ENCODE assay signal across 9 cellular contexts in the genomic region with DNA sequence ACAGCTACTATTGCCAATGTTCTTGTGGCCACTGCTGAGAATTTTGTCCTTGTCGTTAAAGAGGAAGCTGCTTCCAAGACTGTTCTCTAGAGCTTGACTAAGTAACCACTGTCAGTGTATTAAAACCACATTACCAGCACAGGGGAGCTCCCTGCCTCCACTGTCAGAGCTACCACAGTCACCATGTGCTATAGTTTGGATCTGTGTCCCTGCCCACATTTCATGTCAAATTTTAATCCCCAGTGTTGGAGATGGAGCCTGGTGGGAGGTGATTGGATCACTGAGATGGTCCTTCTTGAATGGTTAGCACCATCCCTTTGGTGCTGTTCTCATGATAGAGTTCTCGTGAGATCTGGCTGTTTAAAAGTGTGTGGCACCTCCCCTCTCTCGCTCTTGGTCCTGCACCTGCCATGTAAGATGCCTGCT. TPM values are rescaled to one million over a fixed set of nuclear protein-coding genes. Genes with fewer than 3 reads are reported as not detected.
DNase-seq lines count a peak whose midpoint lies in the region; ATAC-seq lines count a peak whose summit lies in the region.
"Had no signal": no experiment of that assay in that cellular context is flagged by ENCODE, and none has a peak within 500 bp of the region (broad histone marks: within the 10 kb centered on the region; RNA-seq: fewer than 3 reads in every experiment).

No MANE protein-coding gene starts in this region.

- peaks cover 6% of the 10 kb centered on the region for H3K9me3 ChIP-seq in aorta (ENCODE audit: control insufficient read depth, low read length)

- H3K36me3 Mint-ChIP-seq in T-helper 2 cell treated with Interferon-gamma antibody and Interleukin-4, amounts not matched to agents 5 μg/mL and 100 μg/mL, for 36 hours (ENCODE audit: low read depth), result peaks cover 19% of the 10 kb centered on the region

- H3K4me3 Mint-ChIP-seq in T-helper 2 cell treated with Interferon-gamma antibody and Interleukin-4, amounts not matched to agents 5 μg/mL and 100 μg/mL, for 36 hours, result peak overlapping the region; percentile 59

- H3K27me3 ChIP-seq in aorta (ENCODE audit: control insufficient read depth in 1 of 2, insufficient read depth in 2 of 2, low read length in 1 of 2), result no peaks in the 10 kb centered on the region
- H3K27me3 ChIP-seq: cardiac muscle cell had no signal

- no peaks in the 10 kb centered on the region for H3K27me3 Mint-ChIP-seq in T-helper 2 cell treated with Interferon-gamma antibody and Interleukin-4, amounts not matched to agents 5 μg/mL and 100 μg/mL, for 36 hours (ENCODE audit: low read depth)

- peak; percentile 60 for DNase-seq in T-helper 2 cell treated with Interferon-gamma antibody and Interleukin-4, amounts not matched to agents 5 μg/mL and 100 μg/mL, for 36 hours (ENCODE audit: low spot score)
- DNase-seq in stimulated activated CD4-positive, alpha-beta T cell treated with anti-CD3 and anti-CD28 coated beads, Interleukin-15, amount 100 ng/mL, for 48 hours (ENCODE audit: low read depth in 2 of 2), result peak; percentile 25 to 31
- DNase-seq in aorta (no peak), NCI-H2196 treated with DMSO at 0.1 percent for 48 hours (lab: John Stamatoyannopoulos, UW; ENCODE audit: unreplicated experiment) (no peak), NCI-H1417 (lab: John Stamatoyannopoulos, UW) (no peak), SK-N-DZ (ENCODE audit: low spot score) (no peak)

- peak overlapping the region; percentile 90 for H3K27ac Mint-ChIP-seq in T-helper 2 cell treated with Interferon-gamma antibody and Interleukin-4, amounts not matched to agents 5 μg/mL and 100 μg/mL, for 36 hours

- no peaks in the 10 kb centered on the region for H3K36me3 ChIP-seq in aorta (ENCODE audit: control insufficient read depth in 1 of 2, insufficient read depth in 2 of 2, low read length in 1 of 2)
- H3K36me3 ChIP-seq: cardiac muscle cell had no signal

- H3K4me1 Mint-ChIP-seq in T-helper 2 cell treated with Interferon-gamma antibody and Interleukin-4, amounts not matched to agents 5 μg/mL and 100 μg/mL, for 36 hours (ENCODE audit: low read depth), result peaks cover 28% of the 10 kb centered on the region

- intact Hi-C loops in aorta (cut with DNase I), result no loop called here

- no peak overlapping the region for H3K4me3 ChIP-seq in aorta (ENCODE audit: low read length in 2 of 2)
- H3K4me3 ChIP-seq: cardiac muscle cell had no signal

- no peak overlapping the region for H3K27ac ChIP-seq in aorta (ENCODE audit: low read depth in 1 of 2, low read length in 2 of 2)
- H3K27ac ChIP-seq: cardiac muscle cell had no signal

- ATAC-seq in GM18868 (IDR thresholded peaks at IDR 0.05; ENCODE audit: unreplicated experiment) (peak; percentile 94), HG02885 (IDR thresholded peaks at IDR 0.05; ENCODE audit: poor library complexity, unreplicated experiment) (peak; percentile 68), aorta (ENCODE audit: low FRiP score) (no peak)

- H3K9me3 Mint-ChIP-seq in T-helper 2 cell treated with Interferon-gamma antibody and Interleukin-4, amounts not matched to agents 5 μg/mL and 100 μg/mL, for 36 hours, result peaks cover 20% of the 10 kb centered on the region

- H3K4me1 ChIP-seq in aorta (ENCODE audit: control insufficient read depth in 1 of 2, insufficient read depth in 2 of 2, low read length in 2 of 2), result no peaks in the 10 kb centered on the region

- WGBS in aorta, 2 donors, result 89 to 90% methylated on average over 3 of the region's 3 CpGs

RNA-seq across cellular contexts. Expression of a gene that starts 23.2 kb away (rescaled TPM):
- 100 to 1,000 TPM; 166 to 173 TPM for total RNA-seq in aorta
- polyA plus RNA-seq in aorta, result 100 to 1,000 TPM; 113 to 163 TPM
- 102 and 109 TPM in 2 replicates for polyA plus RNA-seq in SK-N-DZ (2014; cell fraction: cytosol; rRNA removed)
- 60.3 and 69.9 TPM in 2 replicates for polyA plus RNA-seq in SK-N-DZ (2014; cell fraction: nucleus; rRNA removed)

Comparison
In these comparisons a context has a peak if more than half of its experiments do, and no peak if none do; other contexts are left out.
1. DNase-seq: peak in T-helper 2 cell treated with Interferon-gamma antibody and Interleukin-4, amounts not matched to agents 5 μg/mL and 100 μg/mL, for 36 hours (single experiment) and stimulated activated CD4-positive, alpha-beta T cell treated with anti-CD3 and anti-CD28 coated beads, Interleukin-15, amount 100 ng/mL, for 48 hours (2 of 2); none in aorta (0 of 2), NCI-H2196 treated with DMSO at 0.1 percent for 48 hours (single experiment), NCI-H1417 (0 of 3) and SK-N-DZ (single experiment).